ENCODE assay signal across 12 cellular contexts in the genomic region with DNA sequence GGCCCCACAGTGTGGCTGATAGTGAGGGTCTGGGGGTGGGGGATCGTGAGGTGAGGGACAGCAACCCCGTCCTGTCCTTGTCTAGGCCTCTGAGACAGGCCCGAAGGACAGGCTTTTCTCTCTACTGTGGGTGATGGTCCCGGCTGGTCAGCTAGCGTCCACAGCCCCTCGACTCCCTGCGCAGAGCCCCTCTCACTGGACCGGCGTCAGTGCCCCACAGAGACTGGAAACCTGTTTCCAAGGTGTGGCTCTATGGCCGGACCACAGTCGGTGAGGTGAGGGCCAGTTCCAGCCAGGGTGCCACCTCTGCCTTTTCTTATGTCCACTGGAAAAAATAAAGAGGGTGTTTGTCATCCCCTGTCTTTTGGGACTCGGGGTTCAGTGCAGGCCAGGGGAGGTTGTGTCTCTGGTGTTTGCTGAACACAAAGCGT. TPM values are rescaled to one million over a fixed set of nuclear protein-coding genes. Genes with fewer than 3 reads are reported as not detected.
A peak's percentile ranks its signal among the peaks of the same experiment; 100 is the strongest.
DNase-seq lines count a peak whose midpoint lies in the region; ATAC-seq and TF ChIP-seq lines count a peak whose summit lies in the region.
"Had no signal": no experiment of that assay in that cellular context is flagged by ENCODE, and none has a peak within 500 bp of the region (broad histone marks: within the 10 kb centered on the region; RNA-seq: fewer than 3 reads in every experiment).

No MANE protein-coding gene starts in this region.

- no peaks in the 10 kb centered on the region for H3K36me3 Mint-ChIP-seq in T-helper 17 cell (ENCODE audit: low read depth)
- H3K36me3 Mint-ChIP-seq: activated naive CD4-positive, alpha-beta T cell treated with anti-CD3 and anti-CD28 coated beads, Interleukin-2, amount 50 U/mL, for 72 hours had no signal

- DNase-seq in IMR-90 (no peak), mesendoderm (no peak), stomach (no peak), LoVo (ENCODE audit: low spot score) (no peak), brain microvascular endothelial cell (no peak), T-helper 17 cell (no peak)
- DNase-seq: NCI-H1417 treated with DMSO at 0.1 percent for 48 hours had no signal

- no peaks in the 10 kb centered on the region for H3K36me3 ChIP-seq in IMR-90 (ENCODE audit: control insufficient read depth, insufficient read depth, low read length)
- no peaks in the 10 kb centered on the region for H3K36me3 ChIP-seq in duodenal mucosa (ENCODE audit: control insufficient read depth in 1 of 2, insufficient read depth in 2 of 2, low read length in 2 of 2)
- H3K36me3 ChIP-seq in mesendoderm (ENCODE audit: control insufficient read depth, insufficient read depth, low read length): no peaks in the 10 kb centered on the region
- no peaks in the 10 kb centered on the region for H3K36me3 ChIP-seq in stomach
- H3K36me3 ChIP-seq in brain microvascular endothelial cell (replicated peaks): no peaks in the 10 kb centered on the region

- H3K9me3 ChIP-seq in IMR-90 (ENCODE audit: control insufficient read depth, insufficient read depth, low read length) (peaks cover 5% of the 10 kb centered on the region), duodenal mucosa (ENCODE audit: control insufficient read depth in 1 of 2, low read length in 2 of 2) (no peaks in the 10 kb centered on the region), stomach (no peaks in the 10 kb centered on the region), T-helper 17 cell (ENCODE audit: control insufficient read depth, low read length, poor library complexity, severe bottlenecking) (no peaks in the 10 kb centered on the region)

- peaks cover 17% of the 10 kb centered on the region for H3K79me2 ChIP-seq in mesendoderm (ENCODE audit: control insufficient read depth, insufficient read depth, low read length)

- peak overlapping the region; percentile 43 for H2AK9ac ChIP-seq in IMR-90 (replicated peaks; ENCODE audit: low read depth, low read length, poor library complexity)

- peak overlapping the region; percentile 28 for H2BK20ac ChIP-seq in IMR-90 (ENCODE audit: low read depth, low read length)

- H3K56ac ChIP-seq in IMR-90 (ENCODE audit: extremely low read depth, insufficient read depth, low read length) (peak overlapping the region; percentile 22; the same call in 1 of the 2 replicates), mesendoderm (ENCODE audit: low read length) (peak overlapping the region; percentile 26)

- no peak for TF ChIP-seq RAD21 in IMR-90 (IDR thresholded peaks at IDR 0.05; ENCODE audit: low read length)

- POLR2A ChIA-PET in IMR-90 (lab: Charles Lee; ENCODE audit: unreplicated experiment): no interaction called here

- no peaks in the 10 kb centered on the region for H3K27me3 ChIP-seq in IMR-90 (ENCODE audit: control insufficient read depth, insufficient read depth, low read length)
- no peaks in the 10 kb centered on the region for H3K27me3 ChIP-seq in duodenal mucosa (ENCODE audit: control insufficient read depth in 1 of 2, insufficient read depth in 2 of 2, low read length in 2 of 2)
- no peaks in the 10 kb centered on the region for H3K27me3 ChIP-seq in mesendoderm (ENCODE audit: insufficient read depth, low read length, poor library complexity)
- no peaks in the 10 kb centered on the region for H3K27me3 ChIP-seq in stomach
- no peaks in the 10 kb centered on the region for H3K27me3 ChIP-seq in brain microvascular endothelial cell (replicated peaks)

- peak overlapping the region; percentile 92 for H2AK5ac ChIP-seq in IMR-90 (ENCODE audit: low read depth, low read length)
- H2AK5ac ChIP-seq in mesendoderm (ENCODE audit: low read length): peak overlapping the region; percentile 5

- peaks cover 6 to 30% of the 10 kb centered on the region in 2 experiments; a peak in 3 of 4 replicates for H3K79me1 ChIP-seq in IMR-90 (ENCODE audit: low read depth in 1 of 2, low read length in 2 of 2)
- peaks cover 19% of the 10 kb centered on the region for H3K79me1 ChIP-seq in mesendoderm (ENCODE audit: low read length)

- TF ChIP-seq POLR2A in IMR-90 (IDR thresholded peaks at IDR 0.05; ENCODE audit: low read depth, low read length) (no peak), stomach (IDR thresholded peaks at IDR 0.05) (no peak)

- no peak overlapping the region for H4K5ac ChIP-seq in IMR-90 (ENCODE audit: low read depth, low read length)
- H4K5ac ChIP-seq in mesendoderm (ENCODE audit: low read length): no peak overlapping the region

- peaks cover 23% of the 10 kb centered on the region for H3K4me1 Mint-ChIP-seq in T-helper 17 cell

- H2BK15ac ChIP-seq in IMR-90 (ENCODE audit: low read depth, low read length) (peak overlapping the region; percentile 60), mesendoderm (replicated peaks; ENCODE audit: low read depth) (peak overlapping the region; percentile 14)

- H3K4me2 ChIP-seq in IMR-90 (ENCODE audit: low read depth, low read length) (peak overlapping the region; percentile 1; the same call in 1 of the 2 replicates), mesendoderm (ENCODE audit: low read length) (no peak overlapping the region)

- peak overlapping the region; percentile 91 for H3K4ac ChIP-seq in IMR-90 (ENCODE audit: low read depth, low read length)
- peak overlapping the region; percentile 89 for H3K4ac ChIP-seq in mesendoderm (ENCODE audit: low read depth, low read length)

- H3K9ac ChIP-seq in IMR-90 (ENCODE audit: low read depth, low read length) (0 out of 2 replicates have a peak overlapping the region, but pooled peaks have one; percentile 1), duodenal mucosa (ENCODE audit: low read depth in 1 of 2, low read length in 2 of 2) (peak overlapping the region in 1 of 2 donors; percentile 37), mesendoderm (ENCODE audit: low read length) (peak overlapping the region; percentile 17)

- CTCF ChIA-PET in IMR-90 (lab: Yijun Ruan, JAX): interaction anchor here (1.0 kb wide), 1 partner anchor 10 kb away, joined by 3 read pairs; no protein-coding TSS in a partner anchor

- peak overlapping the region; percentile 27 for H3K27ac ChIP-seq in IMR-90 (ENCODE audit: insufficient read depth, low read length)
- H3K27ac ChIP-seq in duodenal mucosa (ENCODE audit: low read depth, low read length): peak overlapping the region; percentile 70
- peak overlapping the region; percentile 90 for H3K27ac ChIP-seq in mesendoderm (ENCODE audit: low read depth, low read length)
- peak overlapping the region; percentile 45 to 92 (median 86) for H3K27ac ChIP-seq in stomach
- H3K27ac ChIP-seq in brain microvascular endothelial cell: no peak overlapping the region
- H3K27ac ChIP-seq: HL-60 had no signal

- no peak overlapping the region for H3K4me3 Mint-ChIP-seq in T-helper 17 cell
- H3K4me3 Mint-ChIP-seq: naive thymus-derived CD8-positive, alpha-beta T cell had no signal

- H3K27ac Mint-ChIP-seq in T-helper 17 cell: no peak overlapping the region
- H3K27ac Mint-ChIP-seq: activated naive CD4-positive, alpha-beta T cell treated with anti-CD3 and anti-CD28 coated beads, Interleukin-2, amount 50 U/mL, for 72 hours had no signal

- H3K27me3 Mint-ChIP-seq in T-helper 17 cell: no peaks in the 10 kb centered on the region
- H3K27me3 Mint-ChIP-seq: naive thymus-derived CD8-positive, alpha-beta T cell had no signal

- H2BK120ac ChIP-seq in IMR-90 (ENCODE audit: low read depth, low read length) (peak overlapping the region; percentile 71), mesendoderm (ENCODE audit: low read depth, low read length) (peak overlapping the region; percentile 4)

- BruUV-seq in IMR-90 (replicated peaks; lab: Mats Ljungman, UMichigan): no TSS peak

- no peak overlapping the region for H3K4me3 ChIP-seq in IMR-90 (ENCODE audit: insufficient read depth, low read depth, low read length)
- no peak overlapping the region for H3K4me3 ChIP-seq in duodenal mucosa (ENCODE audit: low read depth in 1 of 2, low read length in 2 of 2)
- no peak overlapping the region for H3K4me3 ChIP-seq in mesendoderm (ENCODE audit: low read length)
- H3K4me3 ChIP-seq in stomach: no peak overlapping the region
- H3K4me3 ChIP-seq in brain microvascular endothelial cell (ENCODE audit: low read depth, low read length): no peak overlapping the region

- peak overlapping the region; percentile 93 for H4K91ac ChIP-seq in IMR-90 (ENCODE audit: insufficient read depth, low read depth, low read length)

- WGBS in IMR-90 (ENCODE audit: extremely low coverage in 2 of 2, insufficient read length in 1 of 2), 2 experiments: 96% methylated on average over 4 of the region's 13 CpGs; no CpG with 5 or more reads in 1 of the 2 experiments
- no CpG with 5 or more reads among the region's 13 CpGs for WGBS in mesendoderm (ENCODE audit: extremely low coverage, insufficient coverage, low lambda C conversion rate)
- WGBS in stomach, 5 donors: 87 to 95% (median 94%) methylated on average over 11 to 13 of the region's 13 CpGs

- TF ChIP-seq EP300 in stomach (IDR thresholded peaks at IDR 0.05): no peak

- H3K14ac ChIP-seq in IMR-90 (replicated peaks; ENCODE audit: low read depth, low read length): peak overlapping the region; percentile 11; the same call in 1 of the 2 replicates

- peaks cover 19% of the 10 kb centered on the region for H3K4me1 ChIP-seq in IMR-90 (ENCODE audit: control insufficient read depth, insufficient read depth, low read length)
- peaks cover 16 to 17% of the 10 kb centered on the region in 2 donors for H3K4me1 ChIP-seq in duodenal mucosa (ENCODE audit: control insufficient read depth in 1 of 2, insufficient read depth in 2 of 2, low read length in 2 of 2)
- H3K4me1 ChIP-seq in mesendoderm (ENCODE audit: control insufficient read depth, low read depth, low read length): peaks cover 17% of the 10 kb centered on the region
- H3K4me1 ChIP-seq in stomach: peaks cover 23 to 32% (median 27%) of the 10 kb centered on the region in 4 donors

- in situ Hi-C loops in IMR-90 (cut with MboI; ENCODE audit: low sequenced_read_pairs): no loop called here
- in situ Hi-C loops in brain microvascular endothelial cell (cut with HindIII; ENCODE audit: low pct_ligation_motif_present, low sequenced_read_pairs): no loop called here

- H3K18ac ChIP-seq in IMR-90 (ENCODE audit: low read depth, low read length) (peak overlapping the region; percentile 8; the same call in 1 of the 2 replicates), mesendoderm (ENCODE audit: low read length) (peak overlapping the region; percentile 65)

- peak overlapping the region in 1 of 2 experiments; percentile 43; a peak in 3 of 4 replicates for H4K8ac ChIP-seq in IMR-90 (ENCODE audit: low read depth in 2 of 2, low read length in 2 of 2)
- H4K8ac ChIP-seq in mesendoderm (ENCODE audit: low read depth, low read length): no peak overlapping the region

- H2AFZ ChIP-seq in IMR-90 (replicated peaks; ENCODE audit: low read length, poor library complexity): peak overlapping the region; percentile 82

- dilution Hi-C loops in IMR-90 (cut with HindIII; ENCODE audit: low sequenced_read_pairs, unreplicated experiment): no loop called here

- ATAC-seq in IMR-90 (ENCODE audit: low read depth) (no peak), GM21447 (IDR thresholded peaks at IDR 0.05; ENCODE audit: unreplicated experiment) (no peak), T-helper 17 cell (no peak)

- H3K23ac ChIP-seq in IMR-90 (ENCODE audit: low read depth, low read length) (peak overlapping the region; percentile 23; the same call in 1 of the 2 replicates), mesendoderm (ENCODE audit: low read length) (no peak overlapping the region)

- H4K20me1 ChIP-seq in IMR-90 (ENCODE audit: insufficient read depth, low read length): peaks cover 12% of the 10 kb centered on the region

- H2BK5ac ChIP-seq in IMR-90 (ENCODE audit: low read depth, low read length, poor library complexity, severe bottlenecking) (peak overlapping the region; percentile 63), mesendoderm (ENCODE audit: low read length) (peak overlapping the region; percentile 78)

- intact Hi-C loops in IMR-90 (cut with micrococcal nuclease) (no loop called here), stomach (cut with DNase I; ENCODE audit: low total_unique reads) (no loop called here)

- no peak for TF ChIP-seq CTCF in IMR-90 (conservative IDR thresholded peaks at IDR 0.05; ENCODE audit: low read depth, low read length)
- no peak for TF ChIP-seq CTCF in stomach (IDR thresholded peaks at IDR 0.05)
- no peak for TF ChIP-seq CTCF in brain microvascular endothelial cell (IDR thresholded peaks at IDR 0.05; ENCODE audit: low read depth, low read length, missing control alignments)

- peaks cover 14% of the 10 kb centered on the region for H3K9me1 ChIP-seq in IMR-90 (ENCODE audit: insufficient read depth, low read length)

RNA-seq across cellular contexts. Expression of a gene that starts 22.6 kb away (rescaled TPM):
- 8.4 and 8.9 TPM in 2 replicates for total RNA-seq in IMR-90 (2012; rRNA removed)
- 11.4 and 12.0 TPM in 2 replicates for polyA plus RNA-seq in IMR-90 (2012; rRNA removed)
- polyA plus RNA-seq in IMR-90 (2012; cell fraction: cytosol; rRNA removed): 6.7 and 9.4 TPM in 2 replicates
- 23.7 and 37.4 TPM in 2 replicates for polyA plus RNA-seq in IMR-90 (2012; cell fraction: nucleus; rRNA removed; ENCODE audit: low replicate concordance)
- 12.6 TPM for polyA plus RNA-seq in mesendoderm (2013, experiment 1 of 2)
- 12.0 TPM for polyA plus RNA-seq in mesendoderm (2013, experiment 2 of 2)
- 10 to 100 TPM in 4 of 5 donors, 1 to 10 TPM in 1; 9.9 to 70.9 (median 17.8) TPM for total RNA-seq in stomach
- 1 to 10 TPM; 1.1 to 2.5 (median 1.3) TPM for polyA plus RNA-seq in stomach
- 10 to 100 TPM; 56.8 to 79.5 TPM for total RNA-seq in T-helper 17 cell
